In the genomic region with DNA sequence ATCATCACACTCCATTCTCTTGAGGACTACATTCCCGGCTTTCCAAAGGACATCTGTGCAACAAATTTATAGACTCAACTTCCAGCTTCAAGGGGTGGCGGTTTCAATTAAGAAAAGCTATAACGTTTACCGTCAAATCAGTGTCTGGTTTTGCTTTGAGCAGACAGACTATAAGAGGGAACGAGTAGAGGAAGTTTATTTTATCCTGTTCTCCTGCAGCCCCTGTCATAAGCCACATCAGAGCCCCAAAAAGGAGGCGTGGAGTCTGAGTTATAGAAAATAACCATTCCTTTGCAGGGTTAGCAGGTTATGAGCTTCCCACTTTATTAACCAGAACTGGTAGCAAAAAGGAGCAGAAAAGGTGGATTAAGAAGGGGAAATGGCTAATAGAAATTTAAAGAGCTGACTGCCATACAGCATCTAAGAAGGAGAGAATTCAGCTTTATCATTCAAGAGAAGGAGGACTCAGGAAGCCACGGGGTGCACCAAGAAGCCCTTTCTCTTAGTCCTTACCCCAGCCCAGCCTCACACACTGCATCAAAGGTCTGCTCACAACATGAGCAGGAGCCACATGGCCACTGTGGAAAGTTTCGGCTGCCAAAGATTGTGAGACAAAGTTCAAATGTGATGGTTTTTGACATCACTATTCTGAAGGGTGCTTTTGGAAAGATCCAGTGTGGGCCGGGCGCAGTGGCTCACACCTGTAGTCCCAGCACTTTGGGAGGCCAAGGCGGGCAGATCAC, we compare ENCODE assay signal across 26 cellular contexts. TPM values are rescaled to one million over a fixed set of nuclear protein-coding genes. Genes with fewer than 3 reads are reported as not detected.
DNase-seq lines count a peak whose midpoint lies in the region; ATAC-seq and TF ChIP-seq lines count a peak whose summit lies in the region.
"Had no signal": no experiment of that assay in that cellular context is flagged by ENCODE, and none has a peak within 500 bp of the region (broad histone marks: within the 10 kb centered on the region; RNA-seq: fewer than 3 reads in every experiment).

No MANE protein-coding gene starts in this region.

- no peak overlapping the region for H2AFZ ChIP-seq in Loucy (ENCODE audit: low read length)

- H3K4me1 ChIP-seq in left ventricle myocardium inferior (peaks cover 61% of the 10 kb centered on the region), Loucy (ENCODE audit: insufficient read depth, low read length, poor library complexity, severe bottlenecking) (peaks cover 4% of the 10 kb centered on the region), esophagus squamous epithelium (peaks cover 3 to 20% (median 14%) of the 10 kb centered on the region in 3 donors)
- H3K4me1 ChIP-seq: foreskin keratinocyte, tibial artery had no signal

- TF ChIP-seq CTCF in left ventricle myocardium inferior (IDR thresholded peaks at IDR 0.05; ENCODE audit: borderline replicate concordance) (no peak), Loucy (conservative IDR thresholded peaks at IDR 0.05; ENCODE audit: low read length) (no peak), esophagus squamous epithelium (IDR thresholded peaks at IDR 0.05) (no peak)

- DNase-seq in left ventricle myocardium inferior, result no peak
- no peak for DNase-seq in cardiac septum (ENCODE audit: low spot score)
- no peak for DNase-seq in esophagus squamous epithelium (lab: John Stamatoyannopoulos, UW)
- DNase-seq in anterior cingulate cortex (lab: John Stamatoyannopoulos, UW), result no peak
- no peak for DNase-seq in cerebellar cortex (ENCODE audit: low spot score)
- DNase-seq: activated effector memory CD4-positive, alpha-beta T cell treated with Interleukin-2 at 50 U/mL for 16 hours; Calu3; DMS79; foreskin keratinocyte; heart right ventricle; Kasumi-1; midbrain; MV-4-11; naive B cell; NCI-H1436 treated with DMSO at 0.1 percent for 48 hours; NCI-H748 treated with DMSO at 0.1 percent for 48 hours; Peyer's patch; SHP77 treated with DMSO at 0.1 percent for 48 hours; stimulated activated CD4-positive, alpha-beta T cell treated with anti-CD3 and anti-CD28 coated beads, Interleukin-4, amount 100 ng/mL, for 1 hour; T1000; tibial artery had no signal

- ATAC-seq in HG02885 (IDR thresholded peaks at IDR 0.05; ENCODE audit: poor library complexity, unreplicated experiment), result no peak
- ATAC-seq: foreskin keratinocyte, heart right ventricle had no signal

- intact Hi-C loops in left ventricle myocardium inferior (cut with micrococcal nuclease) (no loop called here), cardiac septum (cut with DNase I) (no loop called here), esophagus squamous epithelium (cut with DNase I) (no loop called here)

- no peaks in the 10 kb centered on the region for H4K20me1 ChIP-seq in Loucy (ENCODE audit: insufficient read depth, low read length, poor library complexity, severe bottlenecking)

- no peak overlapping the region for H3K4me3 ChIP-seq in left ventricle myocardium inferior
- H3K4me3 ChIP-seq in Loucy (ENCODE audit: low read length, poor library complexity, severe bottlenecking), result no peak overlapping the region
- no peak overlapping the region for H3K4me3 ChIP-seq in esophagus squamous epithelium
- H3K4me3 ChIP-seq: dorsolateral prefrontal cortex, esophagus muscularis mucosa, heart right ventricle, Peyer's patch, right lobe of liver, tibial artery had no signal

- H3K27me3 ChIP-seq in left ventricle myocardium inferior (ENCODE audit: low read depth), result no peaks in the 10 kb centered on the region
- no peaks in the 10 kb centered on the region for H3K27me3 ChIP-seq in Loucy (ENCODE audit: insufficient read depth, low read length, poor library complexity, severe bottlenecking)
- peaks cover 0 to 14% (median 0%) of the 10 kb centered on the region in 4 donors for H3K27me3 ChIP-seq in esophagus squamous epithelium
- H3K27me3 ChIP-seq: dorsolateral prefrontal cortex, Peyer's patch, right lobe of liver, tibial artery had no signal

- H3K9ac ChIP-seq in Loucy (ENCODE audit: low read depth, low read length, poor library complexity, severe bottlenecking), result no peak overlapping the region

- H3F3A ChIP-seq in Loucy (ENCODE audit: low read depth), result no peaks in the 10 kb centered on the region

- WGBS in esophagus squamous epithelium, 2 donors, result 66 to 74% methylated on average over 10 to 11 of the region's 11 CpGs

- H3K9me3 ChIP-seq in left ventricle myocardium inferior (replicated peaks) (no peaks in the 10 kb centered on the region), Loucy (ENCODE audit: insufficient read depth, low read depth, low read length) (no peaks in the 10 kb centered on the region), esophagus squamous epithelium (no peaks in the 10 kb centered on the region)
- H3K9me3 ChIP-seq: esophagus muscularis mucosa, heart right ventricle, Peyer's patch, right lobe of liver, tibial artery had no signal

- H3K79me2 ChIP-seq in Loucy (ENCODE audit: insufficient read depth, low read length), result no peaks in the 10 kb centered on the region

- H3K4me2 ChIP-seq in Loucy (ENCODE audit: low read depth, low read length, poor library complexity, severe bottlenecking), result peak overlapping the region; percentile 21

- peak overlapping the region; percentile 3 for H3K27ac ChIP-seq in left ventricle myocardium inferior (replicated peaks)
- H3K27ac ChIP-seq in esophagus squamous epithelium, result peak overlapping the region; percentile 29 to 84 (median 77)
- H3K27ac ChIP-seq: dorsolateral prefrontal cortex, esophagus muscularis mucosa, foreskin keratinocyte, Peyer's patch, right lobe of liver, tibial artery had no signal

- no peak for TF ChIP-seq POLR2A in esophagus squamous epithelium (IDR thresholded peaks at IDR 0.05)

- H3K36me3 ChIP-seq in left ventricle myocardium inferior (peaks cover 20% of the 10 kb centered on the region), Loucy (ENCODE audit: insufficient read depth, low read length) (no peaks in the 10 kb centered on the region), esophagus squamous epithelium (no peaks in the 10 kb centered on the region)
- H3K36me3 ChIP-seq: Peyer's patch, right lobe of liver, tibial artery had no signal

- no peaks in the 10 kb centered on the region for H3K9me2 ChIP-seq in Loucy (replicated peaks; ENCODE audit: low read depth, low read length)

RNA-seq across cellular contexts. Expression of gene UQCC2, which starts 13.0 kb away (rescaled TPM):
- total RNA-seq in left ventricle myocardium inferior, result 199 TPM
- total RNA-seq in cardiac septum, result 209 TPM
- 10 to 100 TPM in 3 of 4 donors, 1 to 10 TPM in 1; 7.8 to 36.8 (median 13.7) TPM for total RNA-seq in esophagus squamous epithelium

RNA-seq across cellular contexts. Expression of gene IP6K3, which starts 22.3 kb away (rescaled TPM):
- total RNA-seq in left ventricle myocardium inferior (42.0 TPM), cardiac septum (16.6 TPM), esophagus squamous epithelium (1 to 10 TPM in 2 of 4 donors, under 1 TPM in 1, not detected in 1; 0.75 to 5.5 (median 1.7) TPM)
- total RNA-seq: Calu3, foreskin keratinocyte had no signal
